1 cellular context compared by ENCODE assay signal in the genomic region with DNA sequence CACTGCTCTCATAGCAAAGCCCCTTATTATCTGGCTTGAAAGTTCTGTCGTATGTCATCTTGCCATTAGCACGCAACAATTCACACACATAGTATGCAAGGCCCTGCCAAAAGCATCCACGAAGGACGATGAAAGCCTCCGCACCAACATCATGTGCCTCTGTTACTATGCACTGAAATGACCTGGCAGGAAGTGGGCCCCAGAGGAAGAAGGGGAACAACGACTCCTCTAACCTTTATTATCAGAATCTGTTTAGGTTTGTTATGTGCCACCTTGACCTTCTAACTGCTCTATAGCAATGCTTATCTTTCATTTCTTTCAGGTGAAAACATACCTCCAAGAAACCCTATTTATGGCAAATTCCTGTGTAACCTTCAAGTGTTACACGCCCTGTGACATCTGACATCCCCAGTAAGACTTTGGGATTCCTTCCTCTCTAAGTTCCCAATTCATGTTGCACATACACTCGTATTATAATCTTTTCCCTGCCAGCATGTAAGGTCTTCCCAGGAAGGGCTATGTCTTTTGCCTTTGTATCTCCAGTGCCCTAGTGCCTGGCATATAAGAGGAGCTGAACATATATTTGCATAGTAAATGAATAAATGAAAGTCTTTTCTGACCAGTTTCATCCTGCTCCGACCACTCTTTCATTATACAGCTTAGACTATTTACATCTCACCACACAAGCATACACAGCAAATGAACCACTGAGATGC.
A peak's percentile ranks its signal among the peaks of the same experiment; 100 is the strongest.
TF ChIP-seq lines count a peak whose summit lies in the region.

No MANE protein-coding gene starts in this region.

TF ChIP-seq in K562, 482 proteins besides CTCF, POLR2A, EP300 and RAD21 (continued from another document):
- peak; percentile 42; the same call in 1 of the 2 replicates for TF ChIP-seq ZNF589 (CRISPR knock-in tag; IDR thresholded peaks at IDR 0.05; ENCODE audit: low read depth)
- TF ChIP-seq ZNF3 (CRISPR knock-in tag; IDR thresholded peaks at IDR 0.05): no peak
- TF ChIP-seq, protein P1, sequence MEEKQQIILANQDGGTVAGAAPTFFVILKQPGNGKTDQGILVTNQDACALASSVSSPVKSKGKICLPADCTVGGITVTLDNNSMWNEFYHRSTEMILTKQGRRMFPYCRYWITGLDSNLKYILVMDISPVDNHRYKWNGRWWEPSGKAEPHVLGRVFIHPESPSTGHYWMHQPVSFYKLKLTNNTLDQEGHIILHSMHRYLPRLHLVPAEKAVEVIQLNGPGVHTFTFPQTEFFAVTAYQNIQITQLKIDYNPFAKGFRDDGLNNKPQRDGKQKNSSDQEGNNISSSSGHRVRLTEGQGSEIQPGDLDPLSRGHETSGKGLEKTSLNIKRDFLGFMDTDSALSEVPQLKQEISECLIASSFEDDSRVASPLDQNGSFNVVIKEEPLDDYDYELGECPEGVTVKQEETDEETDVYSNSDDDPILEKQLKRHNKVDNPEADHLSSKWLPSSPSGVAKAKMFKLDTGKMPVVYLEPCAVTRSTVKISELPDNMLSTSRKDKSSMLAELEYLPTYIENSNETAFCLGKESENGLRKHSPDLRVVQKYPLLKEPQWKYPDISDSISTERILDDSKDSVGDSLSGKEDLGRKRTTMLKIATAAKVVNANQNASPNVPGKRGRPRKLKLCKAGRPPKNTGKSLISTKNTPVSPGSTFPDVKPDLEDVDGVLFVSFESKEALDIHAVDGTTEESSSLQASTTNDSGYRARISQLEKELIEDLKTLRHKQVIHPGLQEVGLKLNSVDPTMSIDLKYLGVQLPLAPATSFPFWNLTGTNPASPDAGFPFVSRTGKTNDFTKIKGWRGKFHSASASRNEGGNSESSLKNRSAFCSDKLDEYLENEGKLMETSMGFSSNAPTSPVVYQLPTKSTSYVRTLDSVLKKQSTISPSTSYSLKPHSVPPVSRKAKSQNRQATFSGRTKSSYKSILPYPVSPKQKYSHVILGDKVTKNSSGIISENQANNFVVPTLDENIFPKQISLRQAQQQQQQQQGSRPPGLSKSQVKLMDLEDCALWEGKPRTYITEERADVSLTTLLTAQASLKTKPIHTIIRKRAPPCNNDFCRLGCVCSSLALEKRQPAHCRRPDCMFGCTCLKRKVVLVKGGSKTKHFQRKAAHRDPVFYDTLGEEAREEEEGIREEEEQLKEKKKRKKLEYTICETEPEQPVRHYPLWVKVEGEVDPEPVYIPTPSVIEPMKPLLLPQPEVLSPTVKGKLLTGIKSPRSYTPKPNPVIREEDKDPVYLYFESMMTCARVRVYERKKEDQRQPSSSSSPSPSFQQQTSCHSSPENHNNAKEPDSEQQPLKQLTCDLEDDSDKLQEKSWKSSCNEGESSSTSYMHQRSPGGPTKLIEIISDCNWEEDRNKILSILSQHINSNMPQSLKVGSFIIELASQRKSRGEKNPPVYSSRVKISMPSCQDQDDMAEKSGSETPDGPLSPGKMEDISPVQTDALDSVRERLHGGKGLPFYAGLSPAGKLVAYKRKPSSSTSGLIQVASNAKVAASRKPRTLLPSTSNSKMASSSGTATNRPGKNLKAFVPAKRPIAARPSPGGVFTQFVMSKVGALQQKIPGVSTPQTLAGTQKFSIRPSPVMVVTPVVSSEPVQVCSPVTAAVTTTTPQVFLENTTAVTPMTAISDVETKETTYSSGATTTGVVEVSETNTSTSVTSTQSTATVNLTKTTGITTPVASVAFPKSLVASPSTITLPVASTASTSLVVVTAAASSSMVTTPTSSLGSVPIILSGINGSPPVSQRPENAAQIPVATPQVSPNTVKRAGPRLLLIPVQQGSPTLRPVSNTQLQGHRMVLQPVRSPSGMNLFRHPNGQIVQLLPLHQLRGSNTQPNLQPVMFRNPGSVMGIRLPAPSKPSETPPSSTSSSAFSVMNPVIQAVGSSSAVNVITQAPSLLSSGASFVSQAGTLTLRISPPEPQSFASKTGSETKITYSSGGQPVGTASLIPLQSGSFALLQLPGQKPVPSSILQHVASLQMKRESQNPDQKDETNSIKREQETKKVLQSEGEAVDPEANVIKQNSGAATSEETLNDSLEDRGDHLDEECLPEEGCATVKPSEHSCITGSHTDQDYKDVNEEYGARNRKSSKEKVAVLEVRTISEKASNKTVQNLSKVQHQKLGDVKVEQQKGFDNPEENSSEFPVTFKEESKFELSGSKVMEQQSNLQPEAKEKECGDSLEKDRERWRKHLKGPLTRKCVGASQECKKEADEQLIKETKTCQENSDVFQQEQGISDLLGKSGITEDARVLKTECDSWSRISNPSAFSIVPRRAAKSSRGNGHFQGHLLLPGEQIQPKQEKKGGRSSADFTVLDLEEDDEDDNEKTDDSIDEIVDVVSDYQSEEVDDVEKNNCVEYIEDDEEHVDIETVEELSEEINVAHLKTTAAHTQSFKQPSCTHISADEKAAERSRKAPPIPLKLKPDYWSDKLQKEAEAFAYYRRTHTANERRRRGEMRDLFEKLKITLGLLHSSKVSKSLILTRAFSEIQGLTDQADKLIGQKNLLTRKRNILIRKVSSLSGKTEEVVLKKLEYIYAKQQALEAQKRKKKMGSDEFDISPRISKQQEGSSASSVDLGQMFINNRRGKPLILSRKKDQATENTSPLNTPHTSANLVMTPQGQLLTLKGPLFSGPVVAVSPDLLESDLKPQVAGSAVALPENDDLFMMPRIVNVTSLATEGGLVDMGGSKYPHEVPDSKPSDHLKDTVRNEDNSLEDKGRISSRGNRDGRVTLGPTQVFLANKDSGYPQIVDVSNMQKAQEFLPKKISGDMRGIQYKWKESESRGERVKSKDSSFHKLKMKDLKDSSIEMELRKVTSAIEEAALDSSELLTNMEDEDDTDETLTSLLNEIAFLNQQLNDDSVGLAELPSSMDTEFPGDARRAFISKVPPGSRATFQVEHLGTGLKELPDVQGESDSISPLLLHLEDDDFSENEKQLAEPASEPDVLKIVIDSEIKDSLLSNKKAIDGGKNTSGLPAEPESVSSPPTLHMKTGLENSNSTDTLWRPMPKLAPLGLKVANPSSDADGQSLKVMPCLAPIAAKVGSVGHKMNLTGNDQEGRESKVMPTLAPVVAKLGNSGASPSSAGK (IDR thresholded peaks at IDR 0.05): peak; percentile 86
- peak; percentile 63; the same call in 1 of the 2 replicates for TF ChIP-seq NFRKB (IDR thresholded peaks at IDR 0.05; ENCODE audit: low read depth)
- TF ChIP-seq POLR2B (IDR thresholded peaks at IDR 0.05; ENCODE audit: low read depth, partially characterized antibody): no peak
- TF ChIP-seq ZNF717 (CRISPR knock-in tag; IDR thresholded peaks at IDR 0.05): no peak
